ENCODE assay signal across 37 cellular contexts in genomic region chr13:73827434-73827833, GRCh38.
"Had no signal": no experiment of that assay in that cellular context is flagged by ENCODE, and none has a peak within 500 bp of the region (broad histone marks: within the 10 kb centered on the region; RNA-seq: fewer than 3 reads in every experiment).

No MANE protein-coding gene starts in this region.

- H3K9me3 ChIP-seq: adrenal gland, body of pancreas, breast epithelium had no signal

- H3K27me3 Mint-ChIP-seq: activated B cell treated with CpG ODN at 0.5 μM for 24 hours; activated CD4-positive, alpha-beta memory T cell treated with anti-CD3 and anti-CD28 coated beads for 36 hours; activated CD4-positive, alpha-beta T cell treated with anti-CD3 and anti-CD28 coated beads, Interleukin-2, amount 10 ng/mL, durations not matched to agents 24 days and 14 days; activated CD8-positive, alpha-beta T cell treated with anti-CD3 and anti-CD28 coated beads for 36 hours; activated naive CD8-positive, alpha-beta T cell treated with anti-CD3 and anti-CD28 coated beads for 36 hours; activated T-helper 17 cell treated with anti-CD3 and anti-CD28 coated beads, Interleukin-2, amount 50 U/mL, for 72 hours; central memory CD8-positive, alpha-beta T cell had no signal

- H3K27ac Mint-ChIP-seq: activated B cell treated with CpG ODN at 0.5 μM for 24 hours; activated CD4-positive, alpha-beta memory T cell treated with anti-CD3 and anti-CD28 coated beads for 36 hours; activated CD4-positive, alpha-beta T cell treated with anti-CD3 and anti-CD28 coated beads, Interleukin-2, amount 10 ng/mL, durations not matched to agents 24 days and 14 days; activated CD8-positive, alpha-beta T cell treated with anti-CD3 and anti-CD28 coated beads for 36 hours; activated naive CD4-positive, alpha-beta T cell treated with anti-CD3 and anti-CD28 coated beads for 36 hours; activated naive CD4-positive, alpha-beta T cell treated with anti-CD3 and anti-CD28 coated beads, Interleukin-2, amount 50 U/mL, for 72 hours; activated naive CD8-positive, alpha-beta T cell treated with anti-CD3 and anti-CD28 coated beads for 36 hours; activated T-cell treated with anti-CD3 and anti-CD28 coated beads, Interleukin-2, amount 50 U/mL, for 72 hours; activated T-helper 1 cell treated with anti-CD3 and anti-CD28 coated beads, Interleukin-12 subunit alpha, Interleukin-12 subunit beta, Interleukin-2, Interleukin-4 antibody, amounts not matched to agents 30 ng/mL and 10 ng/mL and 1 ng/mL, durations not matched to agents 14 hours and 24 hours and 36 hours; activated T-helper 17 cell treated with anti-CD3 and anti-CD28 coated beads, Interleukin-2, amount 50 U/mL, for 72 hours; T-helper 1 cell treated with Interleukin-12 subunit alpha and Interleukin-12 subunit beta and Interleukin-4 antibody, amounts not matched to agents 30 μg/mL and 1 μg/mL, for 36 hours; T-helper 2 cell treated with Interferon-gamma antibody and Interleukin-4, amounts not matched to agents 5 μg/mL and 100 μg/mL, for 36 hours had no signal

- H3K27ac ChIP-seq: adrenal gland, body of pancreas, brain microvascular endothelial cell, breast epithelium, VCaP had no signal

- H3K4me3 Mint-ChIP-seq: activated B cell treated with CpG ODN at 0.5 μM for 24 hours; activated CD4-positive, alpha-beta memory T cell treated with anti-CD3 and anti-CD28 coated beads for 36 hours; activated CD4-positive, alpha-beta T cell treated with anti-CD3 and anti-CD28 coated beads, Interleukin-2, amount 10 ng/mL, durations not matched to agents 24 days and 14 days; activated CD8-positive, alpha-beta T cell treated with anti-CD3 and anti-CD28 coated beads for 36 hours; activated naive CD4-positive, alpha-beta T cell treated with anti-CD3 and anti-CD28 coated beads for 36 hours; activated naive CD8-positive, alpha-beta T cell treated with anti-CD3 and anti-CD28 coated beads for 36 hours; activated T-cell treated with anti-CD3 and anti-CD28 coated beads, Interleukin-2, amount 50 U/mL, for 4 hours; activated T-cell treated with anti-CD3 and anti-CD28 coated beads, Interleukin-2, amount 50 U/mL, for 72 hours; activated T-helper 1 cell treated with anti-CD3 and anti-CD28 coated beads, Interleukin-12 subunit alpha, Interleukin-12 subunit beta, Interleukin-2, Interleukin-4 antibody, amounts not matched to agents 30 ng/mL and 10 ng/mL and 1 ng/mL, durations not matched to agents 14 hours and 24 hours and 36 hours; activated T-helper 17 cell treated with anti-CD3 and anti-CD28 coated beads, Interleukin-2, amount 50 U/mL, for 72 hours; central memory CD8-positive, alpha-beta T cell; T-helper 1 cell treated with Interleukin-12 subunit alpha and Interleukin-12 subunit beta and Interleukin-4 antibody, amounts not matched to agents 30 μg/mL and 1 μg/mL, for 36 hours; T-helper 2 cell treated with Interferon-gamma antibody and Interleukin-4, amounts not matched to agents 5 μg/mL and 100 μg/mL, for 36 hours had no signal

- ATAC-seq: activated CD8-positive, alpha-beta T cell treated with anti-CD3 and anti-CD28 coated beads for 36 hours; activated naive CD4-positive, alpha-beta T cell treated with anti-CD3 and anti-CD28 coated beads, Interleukin-2, amount 50 U/mL, for 72 hours; activated T-cell treated with anti-CD3 and anti-CD28 coated beads, Interleukin-2, amount 50 U/mL, for 4 hours; activated T-cell treated with anti-CD3 and anti-CD28 coated beads, Interleukin-2, amount 50 U/mL, for 72 hours; activated T-helper 17 cell treated with anti-CD3 and anti-CD28 coated beads, Interleukin-2, amount 50 U/mL, for 72 hours; body of pancreas had no signal

- H3K27me3 ChIP-seq: adrenal gland, body of pancreas, brain microvascular endothelial cell, breast epithelium had no signal

- H3K9me3 Mint-ChIP-seq: activated B cell treated with CpG ODN at 0.5 μM for 24 hours; activated CD4-positive, alpha-beta memory T cell treated with anti-CD3 and anti-CD28 coated beads for 36 hours; activated CD4-positive, alpha-beta T cell treated with anti-CD3 and anti-CD28 coated beads, Interleukin-2, amount 10 ng/mL, durations not matched to agents 24 days and 14 days; activated naive CD4-positive, alpha-beta T cell treated with anti-CD3 and anti-CD28 coated beads for 36 hours; activated naive CD8-positive, alpha-beta T cell treated with anti-CD3 and anti-CD28 coated beads for 36 hours; activated T-cell treated with anti-CD3 and anti-CD28 coated beads, Interleukin-2, amount 50 U/mL, for 4 hours; activated T-cell treated with anti-CD3 and anti-CD28 coated beads, Interleukin-2, amount 50 U/mL, for 72 hours; activated T-helper 1 cell treated with anti-CD3 and anti-CD28 coated beads, Interleukin-12 subunit alpha, Interleukin-12 subunit beta, Interleukin-2, Interleukin-4 antibody, amounts not matched to agents 30 ng/mL and 10 ng/mL and 1 ng/mL, durations not matched to agents 14 hours and 24 hours and 36 hours; activated T-helper 17 cell treated with anti-CD3 and anti-CD28 coated beads, Interleukin-2, amount 50 U/mL, for 72 hours; central memory CD8-positive, alpha-beta T cell; T-helper 1 cell treated with Interleukin-12 subunit alpha and Interleukin-12 subunit beta and Interleukin-4 antibody, amounts not matched to agents 30 μg/mL and 1 μg/mL, for 36 hours; T-helper 2 cell treated with Interferon-gamma antibody and Interleukin-4, amounts not matched to agents 5 μg/mL and 100 μg/mL, for 36 hours had no signal

- DNase-seq: activated B cell treated with CpG ODN at 0.5 μM for 24 hours; activated CD4-positive, alpha-beta memory T cell treated with anti-CD3 and anti-CD28 coated beads for 36 hours; activated CD4-positive, alpha-beta T cell treated with anti-CD3 and anti-CD28 coated beads for 4 hours; activated CD4-positive, alpha-beta T cell treated with anti-CD3 and anti-CD28 coated beads, Interleukin-2, amount 10 ng/mL, durations not matched to agents 24 days and 14 days; activated CD4-positive, alpha-beta T cell treated with anti-CD3 and anti-CD28 coated beads, Interleukin-2, amount 50 U/mL, for 1 hour; activated CD4-positive, alpha-beta T cell treated with anti-CD3 and anti-CD28 coated beads, Interleukin-2, amount 50 U/mL, for 4 hours; activated CD4-positive, CD25-positive, alpha-beta regulatory T cell treated with anti-CD3 and anti-CD28 coated beads, Interleukin-2, amount 50 U/mL, for 72 hours; activated CD8-positive, alpha-beta memory T cell treated with anti-CD3 and anti-CD28 coated beads, Interleukin-2, amount 50 U/mL, for 4 hours; activated CD8-positive, alpha-beta T cell treated with anti-CD3 and anti-CD28 coated beads for 36 hours; activated effector memory CD4-positive, alpha-beta T cell treated with anti-CD3 and anti-CD28 coated beads, Interleukin-2, amount 50 U/mL, for 16 hours; activated gamma-delta T cell treated with Interleukin-2 at 50 U/mL for 16 hours; activated naive CD4-positive, alpha-beta T cell; activated naive CD4-positive, alpha-beta T cell treated with anti-CD3 and anti-CD28 coated beads for 36 hours; activated naive CD4-positive, alpha-beta T cell treated with anti-CD3 and anti-CD28 coated beads, Interleukin-2, amount 50 U/mL, for 16 hours; activated naive CD8-positive, alpha-beta T cell treated with anti-CD3 and anti-CD28 coated beads for 36 hours; activated T-cell treated with anti-CD3 and anti-CD28 coated beads for 4 hours; activated T-cell treated with anti-CD3 and anti-CD28 coated beads, Interleukin-2, amount 50 U/mL, for 1 hour; activated T-cell treated with anti-CD3 and anti-CD28 coated beads, Interleukin-2, amount 50 U/mL, for 4 hours; activated T-cell treated with anti-CD3 and anti-CD28 coated beads, Interleukin-2, amount 50 U/mL, for 72 hours; adrenal gland; amniotic stem cell; aorta; brain microvascular endothelial cell; caudate nucleus; cerebellar nuclear complex; T-helper 1 cell; T-helper 2 cell; T-helper 9 cell had no signal

- H3K36me3 Mint-ChIP-seq: activated CD4-positive, alpha-beta memory T cell treated with anti-CD3 and anti-CD28 coated beads for 36 hours had no signal
